8 cellular contexts compared by ENCODE assay signal in the genomic region with DNA sequence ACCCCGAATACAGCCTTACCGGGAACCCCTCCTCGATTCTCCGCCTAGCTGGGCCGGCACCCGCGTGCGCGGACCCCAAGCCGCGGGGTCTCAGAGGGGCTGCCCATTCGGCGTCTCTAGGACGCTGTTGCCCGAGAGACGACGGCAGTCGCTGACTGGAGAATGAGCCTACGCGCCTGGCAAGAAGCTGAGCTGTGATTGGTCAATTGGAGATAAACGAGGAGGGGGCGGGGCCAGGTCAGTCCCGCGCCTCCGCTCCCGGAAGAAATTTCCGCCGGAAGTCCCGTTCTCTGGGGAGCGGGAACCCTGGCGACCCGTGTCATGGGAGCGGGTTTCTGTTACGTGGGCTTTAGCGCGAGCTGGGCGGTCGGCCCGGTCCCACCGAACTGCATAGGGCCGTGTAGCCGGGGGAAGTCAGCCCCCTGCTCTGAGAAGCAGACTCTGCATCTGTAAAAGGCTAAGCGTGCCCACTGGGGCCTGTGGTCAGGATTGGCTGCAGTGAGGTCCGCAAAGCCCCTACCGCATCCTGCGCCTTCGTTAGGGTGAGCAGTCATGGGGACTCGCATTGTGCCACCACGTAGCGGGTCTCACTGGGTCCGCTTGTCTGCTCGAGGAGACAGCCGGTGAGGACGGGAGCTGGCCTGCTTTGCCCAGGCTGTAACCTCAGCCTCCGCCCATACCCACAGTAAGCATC. TPM values are rescaled to one million over a fixed set of nuclear protein-coding genes. Genes with fewer than 3 reads are reported as not detected.
A peak's percentile ranks its signal among the peaks of the same experiment; 100 is the strongest.
DNase-seq lines count a peak whose midpoint lies in the region; ATAC-seq and TF ChIP-seq lines count a peak whose summit lies in the region.

A gene with protein sequence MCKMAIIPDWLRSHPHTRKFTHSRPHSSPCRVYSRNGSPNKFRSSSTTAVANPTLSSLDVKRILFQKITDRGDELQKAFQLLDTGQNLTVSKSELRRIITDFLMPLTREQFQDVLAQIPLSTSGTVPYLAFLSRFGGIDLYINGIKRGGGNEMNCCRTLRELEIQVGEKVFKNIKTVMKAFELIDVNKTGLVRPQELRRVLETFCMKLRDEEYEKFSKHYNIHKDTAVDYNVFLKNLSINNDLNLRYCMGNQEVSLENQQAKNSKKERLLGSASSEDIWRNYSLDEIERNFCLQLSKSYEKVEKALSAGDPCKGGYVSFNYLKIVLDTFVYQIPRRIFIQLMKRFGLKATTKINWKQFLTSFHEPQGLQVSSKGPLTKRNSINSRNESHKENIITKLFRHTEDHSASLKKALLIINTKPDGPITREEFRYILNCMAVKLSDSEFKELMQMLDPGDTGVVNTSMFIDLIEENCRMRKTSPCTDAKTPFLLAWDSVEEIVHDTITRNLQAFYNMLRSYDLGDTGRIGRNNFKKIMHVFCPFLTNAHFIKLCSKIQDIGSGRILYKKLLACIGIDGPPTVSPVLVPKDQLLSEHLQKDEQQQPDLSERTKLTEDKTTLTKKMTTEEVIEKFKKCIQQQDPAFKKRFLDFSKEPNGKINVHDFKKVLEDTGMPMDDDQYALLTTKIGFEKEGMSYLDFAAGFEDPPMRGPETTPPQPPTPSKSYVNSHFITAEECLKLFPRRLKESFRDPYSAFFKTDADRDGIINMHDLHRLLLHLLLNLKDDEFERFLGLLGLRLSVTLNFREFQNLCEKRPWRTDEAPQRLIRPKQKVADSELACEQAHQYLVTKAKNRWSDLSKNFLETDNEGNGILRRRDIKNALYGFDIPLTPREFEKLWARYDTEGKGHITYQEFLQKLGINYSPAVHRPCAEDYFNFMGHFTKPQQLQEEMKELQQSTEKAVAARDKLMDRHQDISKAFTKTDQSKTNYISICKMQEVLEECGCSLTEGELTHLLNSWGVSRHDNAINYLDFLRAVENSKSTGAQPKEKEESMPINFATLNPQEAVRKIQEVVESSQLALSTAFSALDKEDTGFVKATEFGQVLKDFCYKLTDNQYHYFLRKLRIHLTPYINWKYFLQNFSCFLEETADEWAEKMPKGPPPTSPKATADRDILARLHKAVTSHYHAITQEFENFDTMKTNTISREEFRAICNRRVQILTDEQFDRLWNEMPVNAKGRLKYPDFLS (N-terminal part only) (minus strand): TSS at position 157 of the 694 bp plus-strand sequence. CDS start 29,987 bp downstream, outside the sequence.

- H3K27me3 ChIP-seq in HUES64 (ENCODE audit: insufficient read depth, low read length) (no peaks in the 10 kb centered on the region), PC-9 (ENCODE audit: insufficient read depth, low read depth) (no peaks in the 10 kb centered on the region), esophagus muscularis mucosa (no peaks in the 10 kb centered on the region), muscle layer of duodenum (ENCODE audit: low read depth, low read length) (no peaks in the 10 kb centered on the region)

- no peaks in the 10 kb centered on the region for H4K20me1 ChIP-seq in PC-9 (ENCODE audit: insufficient read depth)

- H3K4me1 ChIP-seq in HUES64 (ENCODE audit: insufficient read depth, low read length) (peaks cover 10% of the 10 kb centered on the region), PC-9 (replicated peaks; ENCODE audit: insufficient read depth) (0 out of 2 replicates have a peak, but pooled peaks cover 12% of the 10 kb centered on the region), esophagus muscularis mucosa (peaks cover 14 to 23% (median 19%) of the 10 kb centered on the region in 4 donors), muscle layer of duodenum (ENCODE audit: control insufficient read depth in 1 of 2, insufficient read depth in 2 of 2, low read length in 2 of 2) (peaks cover 9% of the 10 kb centered on the region in 2 donors)

- H3K9ac ChIP-seq in HUES64 (ENCODE audit: low read depth, low read length): peak within 1 kb of the TSS; percentile 90

- peak; percentile 79 for ATAC-seq in GM21390 (IDR thresholded peaks at IDR 0.05; ENCODE audit: unreplicated experiment)
- peak; percentile 88 to 92 for ATAC-seq in activated T-cell treated with anti-CD3 and anti-CD28 coated beads, Interleukin-2, amount 50 U/mL, for 4 hours

- H3K9me3 Mint-ChIP-seq in activated T-cell treated with anti-CD3 and anti-CD28 coated beads, Interleukin-2, amount 50 U/mL, for 4 hours: no peaks in the 10 kb centered on the region

- no peak for TF ChIP-seq EP300 in esophagus muscularis mucosa (IDR thresholded peaks at IDR 0.05)

- H3K27ac ChIP-seq in HUES64 (ENCODE audit: low read depth, low read length) (peak within 1 kb of the TSS; percentile 80), PC-9 (no peak within 1 kb of the TSS; the same call in 1 of the 2 replicates), esophagus muscularis mucosa (replicated peaks in 1 of 4) (peak within 1 kb of the TSS; percentile 72 to 88 (median 78)), muscle layer of duodenum (ENCODE audit: low read length) (peak within 1 kb of the TSS; percentile 78)

- 1% methylated on average over 55 of the region's 55 CpGs for WGBS in HUES64
- WGBS in esophagus muscularis mucosa: 1% methylated on average over 43 of the region's 55 CpGs

- no peaks in the 10 kb centered on the region for H3K9me2 ChIP-seq in PC-9 (ENCODE audit: insufficient read depth)

- H3K4me1 Mint-ChIP-seq in activated T-cell treated with anti-CD3 and anti-CD28 coated beads, Interleukin-2, amount 50 U/mL, for 4 hours (ENCODE audit: low read depth): peaks cover 21% of the 10 kb centered on the region

- TF ChIP-seq POLR2A in esophagus muscularis mucosa (IDR thresholded peaks at IDR 0.05; ENCODE audit: low read depth): peak; percentile 53

- no peaks in the 10 kb centered on the region for H3K36me3 ChIP-seq in HUES64 (ENCODE audit: insufficient read depth, low read length)
- no peaks in the 10 kb centered on the region for H3K36me3 ChIP-seq in PC-9 (ENCODE audit: low read depth)
- no peaks in the 10 kb centered on the region for H3K36me3 ChIP-seq in esophagus muscularis mucosa
- H3K36me3 ChIP-seq in muscle layer of duodenum (ENCODE audit: control insufficient read depth in 1 of 2, insufficient read depth in 2 of 2, low read length in 2 of 2): peaks cover 0 to 4% of the 10 kb centered on the region in 2 donors

- intact Hi-C loops in PC-9 (cut with micrococcal nuclease; ENCODE audit: unreplicated experiment): no loop called here
- intact Hi-C loops in esophagus muscularis mucosa (cut with DNase I): loop anchor here (10.0 kb wide), 1 partner anchor 143 kb away; a partner anchor contains a TSS

- H3K9me3 ChIP-seq in HUES64 (ENCODE audit: insufficient read depth, low read depth, low read length) (no peaks in the 10 kb centered on the region), PC-9 (ENCODE audit: insufficient read depth, low read depth) (no peaks in the 10 kb centered on the region), esophagus muscularis mucosa (no peaks in the 10 kb centered on the region), muscle layer of duodenum (ENCODE audit: control insufficient read depth in 1 of 2, low read length in 2 of 2) (no peaks in the 10 kb centered on the region)

- TSS peak; percentile 87 for BruUV-seq in PC-9 (replicated peaks; lab: Mats Ljungman, UMichigan)

- H3K4me3 ChIP-seq in HUES64 (ENCODE audit: low read length) (peak within 1 kb of the TSS; percentile 77), PC-9 (peak within 1 kb of the TSS; percentile 89), esophagus muscularis mucosa (peak within 1 kb of the TSS; percentile 78 to 95 (median 89)), muscle layer of duodenum (ENCODE audit: low read depth in 1 of 2, low read length in 2 of 2) (peak within 1 kb of the TSS; percentile 80 to 93)

- CTCF ChIA-PET in PC-9 (lab: Charles Lee): no interaction called here

- H3K36me3 Mint-ChIP-seq in activated T-cell treated with anti-CD3 and anti-CD28 coated beads, Interleukin-2, amount 50 U/mL, for 4 hours (ENCODE audit: insufficient read depth): peaks cover 5% of the 10 kb centered on the region

- DNase-seq in COLO829 (ENCODE audit: low spot score): peak; percentile 93
- peak; percentile 82 to 88 for DNase-seq in PC-9
- DNase-seq in activated T-cell treated with anti-CD3 and anti-CD28 coated beads, Interleukin-2, amount 50 U/mL, for 4 hours: peak; percentile 88
- DNase-seq in esophagus muscularis mucosa (ENCODE audit: extremely low spot score): peak; percentile 98
- peak; percentile 76 to 80 for DNase-seq in stimulated activated CD8-positive, alpha-beta memory T cell treated with anti-CD3 and anti-CD28 coated beads, Interleukin-7, amount 100 ng/mL, for 1 hour (ENCODE audit: low read depth in 2 of 2)

- peak within 1 kb of the TSS; percentile 100 for H2AFZ ChIP-seq in PC-9

- no peaks in the 10 kb centered on the region; the same call in 1 of the 2 replicates for H3F3A ChIP-seq in PC-9 (ENCODE audit: insufficient read depth, low read depth)

- no peaks in the 10 kb centered on the region for H3K27me3 Mint-ChIP-seq in activated T-cell treated with anti-CD3 and anti-CD28 coated beads, Interleukin-2, amount 50 U/mL, for 4 hours (ENCODE audit: low read depth)

- H3K4me3 Mint-ChIP-seq in activated T-cell treated with anti-CD3 and anti-CD28 coated beads, Interleukin-2, amount 50 U/mL, for 4 hours: peak within 1 kb of the TSS; percentile 95

- TF ChIP-seq CTCF in PC-9 (conservative IDR thresholded peaks at IDR 0.05): no peak
- TF ChIP-seq CTCF in esophagus muscularis mucosa (IDR thresholded peaks at IDR 0.05): no peak

- H3K79me2 ChIP-seq in PC-9 (ENCODE audit: low read depth): peaks cover 6% of the 10 kb centered on the region; the same call in 1 of the 2 replicates

- peak within 1 kb of the TSS; percentile 96 for H3K4me2 ChIP-seq in PC-9

- POLR2A ChIA-PET in PC-9 (lab: Charles Lee; ENCODE audit: unreplicated experiment): interaction anchor here (0.5 to 0.7 kb wide), 4 partner anchors 19 to 625 kb away, joined by 3 to 9 read pairs (median 4); no protein-coding TSS in a partner anchor

RNA-seq across cellular contexts. Expression of the gene that starts here (rescaled TPM):
- 0.65 TPM for polyA plus RNA-seq in HUES64 (2013, experiment 1 of 2)
- polyA plus RNA-seq in HUES64 (2013, experiment 2 of 2): 0.82 TPM
- total RNA-seq in PC-9 (2021) (2.3 and 2.5 TPM in 2 replicates), esophagus muscularis mucosa (1 to 10 TPM; 1.2 to 4.0 (median 3.0) TPM)
- under 1 TPM; 0.18 to 0.24 (median 0.18) TPM for total RNA-seq in activated T-cell treated with anti-CD3 and anti-CD28 coated beads, Interleukin-2, amount 50 U/mL, for 4 hours

Comparison
In these comparisons a context has a peak if more than half of its experiments do, and no peak if none do; other contexts are left out.
1. Peak in DNase-seq and ATAC-seq in activated T-cell treated with anti-CD3 and anti-CD28 coated beads, Interleukin-2, amount 50 U/mL, for 4 hours; RNA of the gene not detected or under 1 TPM.